In genomic region chr14:53630336-53630735, GRCh38 we compare ENCODE assay signal across 18 cellular contexts.
A peak's percentile ranks its signal among the peaks of the same experiment; 100 is the strongest.
DNase-seq lines count a peak whose midpoint lies in the region; ATAC-seq and TF ChIP-seq lines count a peak whose summit lies in the region.
"Had no signal": no experiment of that assay in that cellular context is flagged by ENCODE, and none has a peak within 500 bp of the region (broad histone marks: within the 10 kb centered on the region; RNA-seq: fewer than 3 reads in every experiment).

No MANE protein-coding gene starts in this region.

- no peak for TF ChIP-seq POLR2A in gastroesophageal sphincter (IDR thresholded peaks at IDR 0.05)

- no peaks in the 10 kb centered on the region for H3K27me3 Mint-ChIP-seq in progenitor cell of endocrine pancreas
- H3K27me3 Mint-ChIP-seq: activated naive CD8-positive, alpha-beta T cell had no signal

- DNase-seq in DMS153 (lab: John Stamatoyannopoulos, UW) (peak; percentile 92), NCI-H1092 treated with DMSO at 0.1 percent for 48 hours (lab: John Stamatoyannopoulos, UW) (peak; percentile 99), NCI-H446 (lab: John Stamatoyannopoulos, UW) (peak; percentile 86 to 98), cerebellar cortex (ENCODE audit: low spot score) (peak; percentile 54), progenitor cell of endocrine pancreas (ENCODE audit: low spot score, unreplicated experiment) (no peak)
- DNase-seq in stimulated activated CD4-positive, alpha-beta T cell treated with anti-CD3 and anti-CD28 coated beads, Interleukin-4, amount 100 ng/mL, for 4 hours = no peak
- DNase-seq in stimulated activated naive CD4-positive, alpha-beta T cell treated with Interleukin-2 at 50 U/mL for 16 hours (lab: John Stamatoyannopoulos, UW) = no peak
- DNase-seq: activated CD4-positive, alpha-beta T cell treated with anti-CD3 and anti-CD28 coated beads for 4 hours; activated T-cell treated with anti-CD3 and anti-CD28 coated beads, Interleukin-2, amount 50 U/mL, for 1 hour; AML-193; central memory CD4-positive, alpha-beta T cell; NCI-H526; ovary; stimulated activated CD4-positive, alpha-beta T cell treated with anti-CD3 and anti-CD28 coated beads, Interleukin-15, amount 100 ng/mL, for 24 hours; T-helper 9 cell had no signal

- TF ChIP-seq CTCF in progenitor cell of endocrine pancreas (IDR thresholded peaks at IDR 0.05; ENCODE audit: unreplicated experiment) = no peak
- no peak for TF ChIP-seq CTCF in gastroesophageal sphincter (IDR thresholded peaks at IDR 0.05)

- H3K9me3 Mint-ChIP-seq in progenitor cell of endocrine pancreas (ENCODE audit: low read depth) = peaks cover 6% of the 10 kb centered on the region

- no peak overlapping the region for H3K27ac Mint-ChIP-seq in progenitor cell of endocrine pancreas
- H3K27ac Mint-ChIP-seq: activated naive CD8-positive, alpha-beta T cell had no signal

- H3K36me3 ChIP-seq in gastroesophageal sphincter = no peaks in the 10 kb centered on the region
- H3K36me3 ChIP-seq: ovary had no signal

- TF ChIP-seq EP300 in gastroesophageal sphincter (IDR thresholded peaks at IDR 0.05) = no peak

- no peak overlapping the region for H3K4me3 ChIP-seq in gastroesophageal sphincter
- H3K4me3 ChIP-seq: ovary had no signal

- no peak overlapping the region for H3K27ac ChIP-seq in gastroesophageal sphincter
- H3K27ac ChIP-seq: ovary, RWPE1 had no signal

- peaks cover 6% of the 10 kb centered on the region for H3K4me1 Mint-ChIP-seq in progenitor cell of endocrine pancreas (ENCODE audit: low read depth)

- peaks cover 0 to 8% (median 0%) of the 10 kb centered on the region in 3 donors for H3K4me1 ChIP-seq in gastroesophageal sphincter

- no peak overlapping the region for H3K4me3 Mint-ChIP-seq in progenitor cell of endocrine pancreas (ENCODE audit: low read depth)
- H3K4me3 Mint-ChIP-seq: activated naive CD8-positive, alpha-beta T cell had no signal

- no peak for ATAC-seq in gastroesophageal sphincter

- no peaks in the 10 kb centered on the region for H3K36me3 Mint-ChIP-seq in progenitor cell of endocrine pancreas (ENCODE audit: insufficient read depth)
- H3K36me3 Mint-ChIP-seq: activated naive CD8-positive, alpha-beta T cell had no signal

- no peaks in the 10 kb centered on the region for H3K27me3 ChIP-seq in gastroesophageal sphincter
- H3K27me3 ChIP-seq: ovary had no signal

- WGBS in gastroesophageal sphincter (ENCODE audit: low coverage in 1 of 2), 2 donors = 12 to 23% methylated on average over 5 of the region's 5 CpGs

- no peaks in the 10 kb centered on the region for H3K9me3 ChIP-seq in gastroesophageal sphincter
- H3K9me3 ChIP-seq: ovary had no signal

Comparison
In these comparisons a context has a peak if more than half of its experiments do, and no peak if none do; other contexts are left out.
1. DNase-seq: peak in DMS153 (single experiment), NCI-H1092 treated with DMSO at 0.1 percent for 48 hours (single experiment), NCI-H446 (2 of 2) and cerebellar cortex (single experiment); none in progenitor cell of endocrine pancreas (single experiment), stimulated activated CD4-positive, alpha-beta T cell treated with anti-CD3 and anti-CD28 coated beads, Interleukin-4, amount 100 ng/mL, for 4 hours (0 of 2) and stimulated activated naive CD4-positive, alpha-beta T cell treated with Interleukin-2 at 50 U/mL for 16 hours (single experiment).